1 cellular context compared by ENCODE assay signal in genomic region chr1:234429434-234429806, GRCh38.
TF ChIP-seq lines count a peak whose summit lies in the region.

No MANE protein-coding gene starts in this region.

TF ChIP-seq in K562, 482 proteins besides CTCF, POLR2A, EP300 and RAD21:
- TF ChIP-seq TAF7 (tag; IDR thresholded peaks at IDR 0.05) (no peak), CEBPB (tag; IDR thresholded peaks at IDR 0.05) (peak; percentile 47), CEBPG (CRISPR knock-in tag; IDR thresholded peaks at IDR 0.05) (no peak), CEBPG (tag; conservative IDR thresholded peaks at IDR 0.05 in 1 of 2, IDR thresholded peaks at IDR 0.05 in 1 of 2) (peak; percentile 9 to 27; a peak in 3 of 4 replicates), MITF (IDR thresholded peaks at IDR 0.05) (no peak)
